In genomic region chr9:126454795-126455194, GRCh38 we compare ENCODE assay signal across 17 cellular contexts.
A peak's percentile ranks its signal among the peaks of the same experiment; 100 is the strongest.
DNase-seq lines count a peak whose midpoint lies in the region; ATAC-seq and TF ChIP-seq lines count a peak whose summit lies in the region.
"Had no signal": no experiment of that assay in that cellular context is flagged by ENCODE, and none has a peak within 500 bp of the region (broad histone marks: within the 10 kb centered on the region; RNA-seq: fewer than 3 reads in every experiment).

No MANE protein-coding gene starts in this region.

- TF ChIP-seq CTCF in H9 (conservative IDR thresholded peaks at IDR 0.05) (no peak), neural progenitor cell (IDR thresholded peaks at IDR 0.05) (no peak), esophagus squamous epithelium (IDR thresholded peaks at IDR 0.05) (no peak)

- H3K9me3 Mint-ChIP-seq in activated CD8-positive, alpha-beta memory T cell treated with anti-CD3 and anti-CD28 coated beads, Interleukin-2, amount 10 ng/mL, durations not matched to agents 7 days and 5 days (ENCODE audit: low read depth) = no peaks in the 10 kb centered on the region
- H3K9me3 Mint-ChIP-seq in H9 = no peaks in the 10 kb centered on the region
- H3K9me3 Mint-ChIP-seq in neural progenitor cell = no peaks in the 10 kb centered on the region
- H3K9me3 Mint-ChIP-seq: CD4-positive, alpha-beta T cell; HFFc6 had no signal

- H3K27ac ChIP-seq in H9 (ENCODE audit: insufficient read length, low read depth, low read length) (no peak overlapping the region), neural progenitor cell (no peak overlapping the region), esophagus squamous epithelium (no peak overlapping the region)
- H3K27ac ChIP-seq: 22Rv1, A549, C4-2B, GM23248 had no signal

- no peak overlapping the region for H2AK5ac ChIP-seq in H9 (ENCODE audit: insufficient read length, low read length)

- ATAC-seq in activated CD8-positive, alpha-beta memory T cell treated with anti-CD3 and anti-CD28 coated beads, Interleukin-2, amount 10 ng/mL, durations not matched to agents 7 days and 5 days = no peak
- ATAC-seq: A549, HCT116 had no signal

- intact Hi-C loops in esophagus squamous epithelium (cut with DNase I) = no loop called here

- DNase-seq in activated CD8-positive, alpha-beta memory T cell treated with anti-CD3 and anti-CD28 coated beads for 24 hours = peak; percentile 21
- no peak for DNase-seq in activated CD8-positive, alpha-beta memory T cell treated with anti-CD3 and anti-CD28 coated beads, Interleukin-2, amount 10 ng/mL, durations not matched to agents 7 days and 5 days
- peak; percentile 8 for DNase-seq in H9
- peak; percentile 35 for DNase-seq in ecto neural progenitor cell (ENCODE audit: low spot score)
- DNase-seq in neural progenitor cell (ENCODE audit: low spot score) = no peak
- DNase-seq in esophagus squamous epithelium (lab: John Stamatoyannopoulos, UW) = no peak
- DNase-seq in NCI-H2171 (lab: John Stamatoyannopoulos, UW) = no peak
- DNase-seq in Kasumi-1 (lab: John Stamatoyannopoulos, UW) = no peak
- DNase-seq: AML-193, Caco-2, GM23248, HFFc6 had no signal

- H3K79me2 ChIP-seq in H9 (ENCODE audit: insufficient read depth, low read length) = no peaks in the 10 kb centered on the region
- H3K79me2 ChIP-seq in neural progenitor cell (ENCODE audit: low read depth) = no peaks in the 10 kb centered on the region

- no peak overlapping the region for H3K4ac ChIP-seq in H9 (ENCODE audit: low read depth, low read length)

- no peak overlapping the region for H3K14ac ChIP-seq in H9 (ENCODE audit: insufficient read depth, low read length)

- H3F3A ChIP-seq in neural progenitor cell (ENCODE audit: low read depth) = peaks cover 37% of the 10 kb centered on the region

- H3K4me1 Mint-ChIP-seq in activated CD8-positive, alpha-beta memory T cell treated with anti-CD3 and anti-CD28 coated beads, Interleukin-2, amount 10 ng/mL, durations not matched to agents 7 days and 5 days = peaks cover 18% of the 10 kb centered on the region
- H3K4me1 Mint-ChIP-seq in H9 = peaks cover 26 to 39% of the 10 kb centered on the region in 2 experiments
- H3K4me1 Mint-ChIP-seq in neural progenitor cell = peaks cover 54% of the 10 kb centered on the region

- no CpG with 5 or more reads among the region's 9 CpGs for WGBS in H9 (ENCODE audit: extremely low coverage, insufficient read length, low lambda C conversion rate)
- WGBS in esophagus squamous epithelium, 2 donors = 93 to 96% methylated on average over 8 to 9 of the region's 9 CpGs

- no peaks in the 10 kb centered on the region for H3K79me1 ChIP-seq in H9 (ENCODE audit: insufficient read depth, low read depth, low read length, poor library complexity, severe bottlenecking)

- no peak overlapping the region for H4K8ac ChIP-seq in H9 (replicated peaks; ENCODE audit: insufficient read length, low read depth, low read length)

- H3K27ac Mint-ChIP-seq in activated CD8-positive, alpha-beta memory T cell treated with anti-CD3 and anti-CD28 coated beads, Interleukin-2, amount 10 ng/mL, durations not matched to agents 7 days and 5 days = no peak overlapping the region
- no peak overlapping the region for H3K27ac Mint-ChIP-seq in H9
- H3K27ac Mint-ChIP-seq in neural progenitor cell = no peak overlapping the region
- H3K27ac Mint-ChIP-seq: CD4-positive, alpha-beta T cell; HFFc6 had no signal

- H3K36me3 ChIP-seq in neural progenitor cell (no peaks in the 10 kb centered on the region), esophagus squamous epithelium (peaks cover 0 to 27% (median 0%) of the 10 kb centered on the region in 3 donors)

- H3K36me3 Mint-ChIP-seq in activated CD8-positive, alpha-beta memory T cell treated with anti-CD3 and anti-CD28 coated beads, Interleukin-2, amount 10 ng/mL, durations not matched to agents 7 days and 5 days = peaks cover 9% of the 10 kb centered on the region
- H3K36me3 Mint-ChIP-seq in H9 (ENCODE audit: insufficient read depth in 1 of 3, low read depth in 3 of 3) (no peaks in the 10 kb centered on the region), neural progenitor cell (peaks cover 13% of the 10 kb centered on the region)

- H3T11ph ChIP-seq in H9 (ENCODE audit: low read length) = no peak overlapping the region

- no peak overlapping the region for H2BK120ac ChIP-seq in H9 (ENCODE audit: low read depth, low read length, poor library complexity, severe bottlenecking)

- H2BK20ac ChIP-seq in H9 (ENCODE audit: low read depth, low read length, poor library complexity, severe bottlenecking) = no peak overlapping the region

- no peaks in the 10 kb centered on the region; the same call in 1 of the 2 replicates for H3K4me1 ChIP-seq in H9 (ENCODE audit: insufficient read depth, low read length)
- H3K4me1 ChIP-seq in neural progenitor cell = peaks cover 56% of the 10 kb centered on the region
- H3K4me1 ChIP-seq in esophagus squamous epithelium = peaks cover 0 to 5% (median 0%) of the 10 kb centered on the region in 3 donors
- H3K4me1 ChIP-seq: A549, Caco-2 had no signal

- no peak overlapping the region for H3K56ac ChIP-seq in H9 (ENCODE audit: insufficient read length, low read depth, low read length)

- no peak overlapping the region for H3K18ac ChIP-seq in H9 (ENCODE audit: insufficient read length, low read depth, low read length)

- no peak overlapping the region for H3K23ac ChIP-seq in H9 (ENCODE audit: insufficient read length, low read depth, low read length)

- H2AFZ ChIP-seq in H9 (ENCODE audit: low read length) (no peak overlapping the region), neural progenitor cell (replicated peaks) (no peak overlapping the region)
- H2AFZ ChIP-seq: GM23248 had no signal

- H4K20me1 ChIP-seq in H9 (ENCODE audit: control insufficient read depth, insufficient read depth, insufficient read length) (no peaks in the 10 kb centered on the region), neural progenitor cell (ENCODE audit: low read depth) (peaks cover 23% of the 10 kb centered on the region)

- H2BK5ac ChIP-seq in H9 (ENCODE audit: insufficient read length, low read length) = no peak overlapping the region

- no peaks in the 10 kb centered on the region for H3K27me3 ChIP-seq in H9 (ENCODE audit: insufficient read depth, low read length)
- H3K27me3 ChIP-seq in neural progenitor cell = no peaks in the 10 kb centered on the region
- no peaks in the 10 kb centered on the region for H3K27me3 ChIP-seq in esophagus squamous epithelium

- H2BK12ac ChIP-seq in H9 (ENCODE audit: insufficient read length, low read depth, low read length) = no peak overlapping the region

- H3K4me3 Mint-ChIP-seq in activated CD8-positive, alpha-beta memory T cell treated with anti-CD3 and anti-CD28 coated beads, Interleukin-2, amount 10 ng/mL, durations not matched to agents 7 days and 5 days = no peak overlapping the region
- H3K4me3 Mint-ChIP-seq in H9 (no peak overlapping the region), neural progenitor cell (no peak overlapping the region)
- H3K4me3 Mint-ChIP-seq: CD4-positive, alpha-beta T cell; HFFc6 had no signal

- H3K23me2 ChIP-seq in H9 (ENCODE audit: insufficient read length, low read depth, low read length, poor library complexity, severe bottlenecking) = no peaks in the 10 kb centered on the region

- H3K9ac ChIP-seq in H9 (ENCODE audit: extremely low read depth, insufficient read length, low read length) = no peak overlapping the region
- no peak overlapping the region for H3K9ac ChIP-seq in neural progenitor cell
- H3K9ac ChIP-seq: GM23248 had no signal

- no peak overlapping the region for H2BK15ac ChIP-seq in H9 (ENCODE audit: low read depth, low read length)

- H3K4me3 ChIP-seq in neural progenitor cell = no peak overlapping the region
- H3K4me3 ChIP-seq in esophagus squamous epithelium = no peak overlapping the region
- H3K4me3 ChIP-seq: A549, GM23248 had no signal

- H4K5ac ChIP-seq in H9 (ENCODE audit: insufficient read length, low read depth, low read length) = no peak overlapping the region

- TF ChIP-seq POLR2A in esophagus squamous epithelium (IDR thresholded peaks at IDR 0.05) = no peak

- CTCF ChIA-PET in activated CD8-positive, alpha-beta memory T cell treated with anti-CD3 and anti-CD28 coated beads, Interleukin-2, amount 10 ng/mL, durations not matched to agents 7 days and 5 days (lab: Charles Lee) = no interaction called here

- H3K9me3 ChIP-seq in H9 (ENCODE audit: control insufficient read depth, low read depth, low read length) (no peaks in the 10 kb centered on the region), neural progenitor cell (ENCODE audit: low read depth) (no peaks in the 10 kb centered on the region), esophagus squamous epithelium (no peaks in the 10 kb centered on the region)
- H3K9me3 ChIP-seq: A549, Caco-2 had no signal

- H3K27me3 Mint-ChIP-seq in activated CD8-positive, alpha-beta memory T cell treated with anti-CD3 and anti-CD28 coated beads, Interleukin-2, amount 10 ng/mL, durations not matched to agents 7 days and 5 days = no peaks in the 10 kb centered on the region
- no peaks in the 10 kb centered on the region for H3K27me3 Mint-ChIP-seq in H9 (ENCODE audit: low read depth)
- no peaks in the 10 kb centered on the region for H3K27me3 Mint-ChIP-seq in neural progenitor cell (ENCODE audit: insufficient read depth, low read depth)
- H3K27me3 Mint-ChIP-seq: CD4-positive, alpha-beta T cell had no signal

- H3K4me2 ChIP-seq in H9 (ENCODE audit: insufficient read depth, insufficient read length, low read length) (no peak overlapping the region), neural progenitor cell (peak overlapping the region; percentile 75)
- H3K4me2 ChIP-seq: A549 had no signal

- H4K91ac ChIP-seq in H9 (ENCODE audit: insufficient read length, low read depth, low read length) = no peak overlapping the region

Comparison
In these comparisons a context has a peak if more than half of its experiments do, and no peak if none do; other contexts are left out.
1. DNase-seq: peak in activated CD8-positive, alpha-beta memory T cell treated with anti-CD3 and anti-CD28 coated beads for 24 hours (single experiment), H9 (single experiment) and ecto neural progenitor cell (single experiment); none in activated CD8-positive, alpha-beta memory T cell treated with anti-CD3 and anti-CD28 coated beads, Interleukin-2, amount 10 ng/mL, durations not matched to agents 7 days and 5 days (single experiment), neural progenitor cell (single experiment), esophagus squamous epithelium (single experiment), NCI-H2171 (single experiment) and Kasumi-1 (0 of 2).